ENCODE assay signal across 13 cellular contexts in genomic region chr15:31332020-31332680, GRCh38. TPM values are rescaled to one million over a fixed set of nuclear protein-coding genes. Genes with fewer than 3 reads are reported as not detected.
A peak's percentile ranks its signal among the peaks of the same experiment; 100 is the strongest.
DNase-seq lines count a peak whose midpoint lies in the region; ATAC-seq and TF ChIP-seq lines count a peak whose summit lies in the region.
"Had no signal": no experiment of that assay in that cellular context is flagged by ENCODE, and none has a peak within 500 bp of the region (broad histone marks: within the 10 kb centered on the region; RNA-seq: fewer than 3 reads in every experiment).

No MANE protein-coding gene starts in this region.

- peak overlapping the region; percentile 50 for H3K27ac ChIP-seq in CD4-positive, alpha-beta memory T cell (ENCODE audit: low read depth, low read length)
- H3K27ac ChIP-seq in KOPT-K1 (ENCODE audit: low read depth, low read length, poor library complexity, severe bottlenecking): peak overlapping the region; percentile 29
- H3K27ac ChIP-seq in neutrophil: peak overlapping the region; percentile 100
- peak overlapping the region in 2 of 5 donors; percentile 46 to 51 for H3K27ac ChIP-seq in adrenal gland

- no peak for DNase-seq in CD4-positive, alpha-beta memory T cell
- no peak for DNase-seq in activated naive CD8-positive, alpha-beta T cell treated with anti-CD3 and anti-CD28 coated beads, Interleukin-2, amount 10 ng/mL, durations not matched to agents 7 days and 5 days
- DNase-seq in superior temporal gyrus (ENCODE audit: extremely low spot score) (no peak), NCI-H82 treated with DMSO at 0.1 percent for 48 hours (lab: John Stamatoyannopoulos, UW; ENCODE audit: unreplicated experiment) (no peak), adrenal gland (no peak)
- DNase-seq: anterior cingulate cortex, HFFc6, NCI-H2227 treated with DMSO at 0.1 percent for 48 hours, T-helper 9 cell had no signal

- ATAC-seq in activated naive CD8-positive, alpha-beta T cell treated with anti-CD3 and anti-CD28 coated beads, Interleukin-2, amount 10 ng/mL, durations not matched to agents 7 days and 5 days (ENCODE audit: low read depth): no peak
- ATAC-seq in HG02870 (IDR thresholded peaks at IDR 0.05; ENCODE audit: unreplicated experiment): no peak

- no peaks in the 10 kb centered on the region for H3K27me3 ChIP-seq in CD4-positive, alpha-beta memory T cell (ENCODE audit: insufficient read depth, low read length)
- H3K27me3 ChIP-seq in neutrophil (no peaks in the 10 kb centered on the region), adrenal gland (no peaks in the 10 kb centered on the region)

- POLR2A ChIA-PET in CD4-positive, alpha-beta memory T cell (lab: Charles Lee; ENCODE audit: partially characterized antibody): interaction anchor here (0.6 to 3.5 kb wide), 15 partner anchors 10 to 152 kb away, joined by 3 to 25 read pairs (median 4); no protein-coding TSS in a partner anchor
- POLR2A ChIA-PET in activated naive CD8-positive, alpha-beta T cell treated with anti-CD3 and anti-CD28 coated beads, Interleukin-2, amount 10 ng/mL, durations not matched to agents 7 days and 5 days (lab: Charles Lee): interaction anchor here (0.6 to 2.0 kb wide), 6 partner anchors 10 to 34 kb away, joined by 3 to 8 read pairs (median 4); no protein-coding TSS in a partner anchor

- CTCF ChIA-PET in CD4-positive, alpha-beta memory T cell (lab: Charles Lee; ENCODE audit: partially characterized antibody): interaction anchor here (1.1 to 5.2 kb wide), 4 partner anchors 10 to 156 kb away, joined by 4 to 18 read pairs (median 6); no protein-coding TSS in a partner anchor

- H3K27me3 Mint-ChIP-seq in CD4-positive, alpha-beta memory T cell: no peaks in the 10 kb centered on the region
- H3K27me3 Mint-ChIP-seq in activated naive CD8-positive, alpha-beta T cell treated with anti-CD3 and anti-CD28 coated beads, Interleukin-2, amount 10 ng/mL, durations not matched to agents 7 days and 5 days: no peaks in the 10 kb centered on the region

- no peak for TF ChIP-seq POLR2A in adrenal gland (IDR thresholded peaks at IDR 0.05)

- peak overlapping the region; percentile 91 to 97 (median 94) for H3K4me3 Mint-ChIP-seq in CD4-positive, alpha-beta memory T cell
- H3K4me3 Mint-ChIP-seq in activated naive CD8-positive, alpha-beta T cell treated with anti-CD3 and anti-CD28 coated beads, Interleukin-2, amount 10 ng/mL, durations not matched to agents 7 days and 5 days: peak overlapping the region; percentile 97
- H3K4me3 Mint-ChIP-seq: HFFc6 had no signal

- peaks cover 13 to 48% of the 10 kb centered on the region in 2 donors for H3K36me3 Mint-ChIP-seq in CD4-positive, alpha-beta memory T cell
- peaks cover 18% of the 10 kb centered on the region for H3K36me3 Mint-ChIP-seq in activated naive CD8-positive, alpha-beta T cell treated with anti-CD3 and anti-CD28 coated beads, Interleukin-2, amount 10 ng/mL, durations not matched to agents 7 days and 5 days

- H3K4me3 ChIP-seq in CD4-positive, alpha-beta memory T cell (ENCODE audit: low read length in 2 of 2): peak overlapping the region in 1 of 2 donors; percentile 29
- H3K4me3 ChIP-seq in neutrophil (ENCODE audit: low read depth in 1 of 2, low read length in 1 of 2) (peak overlapping the region; percentile 24 to 99), adrenal gland (no peak overlapping the region)
- H3K4me3 ChIP-seq: skin epidermis had no signal

- peak overlapping the region; percentile 70 to 99 (median 93) for H3K27ac Mint-ChIP-seq in CD4-positive, alpha-beta memory T cell
- peak overlapping the region; percentile 96 for H3K27ac Mint-ChIP-seq in activated naive CD8-positive, alpha-beta T cell treated with anti-CD3 and anti-CD28 coated beads, Interleukin-2, amount 10 ng/mL, durations not matched to agents 7 days and 5 days
- H3K27ac Mint-ChIP-seq: HFFc6 had no signal

- H3K9me3 ChIP-seq in CD4-positive, alpha-beta memory T cell (ENCODE audit: control insufficient read depth in 1 of 2, low read length in 2 of 2): no peaks in the 10 kb centered on the region
- H3K9me3 ChIP-seq in KOPT-K1 (ENCODE audit: insufficient read depth, low read length, poor library complexity, severe bottlenecking) (no peaks in the 10 kb centered on the region), neutrophil (no peaks in the 10 kb centered on the region), adrenal gland (replicated peaks in 1 of 3) (no peaks in the 10 kb centered on the region)

- no peak for TF ChIP-seq CTCF in neutrophil (IDR thresholded peaks at IDR 0.05)
- no peak for TF ChIP-seq CTCF in adrenal gland (IDR thresholded peaks at IDR 0.05)

- peaks cover 59 to 88% (median 74%) of the 10 kb centered on the region in 4 donors for H3K4me1 Mint-ChIP-seq in CD4-positive, alpha-beta memory T cell
- peaks cover 69% of the 10 kb centered on the region for H3K4me1 Mint-ChIP-seq in activated naive CD8-positive, alpha-beta T cell treated with anti-CD3 and anti-CD28 coated beads, Interleukin-2, amount 10 ng/mL, durations not matched to agents 7 days and 5 days

- peaks cover 0 to 2% (median 0%) of the 10 kb centered on the region in 8 donors for H3K9me3 Mint-ChIP-seq in CD4-positive, alpha-beta memory T cell
- no peaks in the 10 kb centered on the region for H3K9me3 Mint-ChIP-seq in activated naive CD8-positive, alpha-beta T cell treated with anti-CD3 and anti-CD28 coated beads, Interleukin-2, amount 10 ng/mL, durations not matched to agents 7 days and 5 days
- H3K9me3 Mint-ChIP-seq: HFFc6 had no signal

- intact Hi-C loops in CD4-positive, alpha-beta memory T cell (cut with micrococcal nuclease): no loop called here
- intact Hi-C loops in adrenal gland (cut with DNase I): no loop called here

- H3K36me3 ChIP-seq in CD4-positive, alpha-beta memory T cell (ENCODE audit: insufficient read depth, low read length): peaks cover 6% of the 10 kb centered on the region
- peaks cover 12% of the 10 kb centered on the region for H3K36me3 ChIP-seq in KOPT-K1 (ENCODE audit: insufficient read depth, low read length)
- H3K36me3 ChIP-seq in neutrophil: peaks cover 13% of the 10 kb centered on the region
- no peaks in the 10 kb centered on the region for H3K36me3 ChIP-seq in adrenal gland (replicated peaks in 1 of 2)

- 78 to 90% (median 86%) methylated on average over 7 to 9 of the region's 9 CpGs for WGBS in adrenal gland, 4 donors

- peaks cover 83% of the 10 kb centered on the region for H3K4me1 ChIP-seq in CD4-positive, alpha-beta memory T cell (ENCODE audit: insufficient read depth, low read length)
- peaks cover 81 to 84% of the 10 kb centered on the region in 2 experiments for H3K4me1 ChIP-seq in neutrophil (ENCODE audit: control insufficient read depth in 1 of 2, insufficient read depth in 1 of 2, low read depth in 1 of 2, low read length in 1 of 2)
- H3K4me1 ChIP-seq in adrenal gland (replicated peaks in 1 of 2): peaks cover 16 to 56% of the 10 kb centered on the region in 2 donors

RNA-seq across cellular contexts. Expression of gene KLF13, which starts 5.5 kb away (rescaled TPM):
- 100 to 1,000 TPM; 197 to 202 TPM for total RNA-seq in CD4-positive, alpha-beta memory T cell
- polyA plus RNA-seq in CD4-positive, alpha-beta memory T cell: 10 to 100 TPM; 22.0 to 82.2 TPM
- 100 to 1,000 TPM; 230 to 252 TPM for total RNA-seq in activated naive CD8-positive, alpha-beta T cell treated with anti-CD3 and anti-CD28 coated beads, Interleukin-2, amount 10 ng/mL, durations not matched to agents 7 days and 5 days
- 10 to 100 TPM; 19.9 to 65.9 (median 37.8) TPM for total RNA-seq in adrenal gland
- polyA plus RNA-seq in adrenal gland: 10 to 100 TPM; 17.3 to 33.5 (median 21.0) TPM

Comparison
In these comparisons a context has a peak if more than half of its experiments do, and no peak if none do; other contexts are left out.
1. H3K4me3 ChIP-seq: peak in neutrophil (2 of 2); none in adrenal gland (0 of 4).